1 cellular context compared by ENCODE assay signal in the genomic region with DNA sequence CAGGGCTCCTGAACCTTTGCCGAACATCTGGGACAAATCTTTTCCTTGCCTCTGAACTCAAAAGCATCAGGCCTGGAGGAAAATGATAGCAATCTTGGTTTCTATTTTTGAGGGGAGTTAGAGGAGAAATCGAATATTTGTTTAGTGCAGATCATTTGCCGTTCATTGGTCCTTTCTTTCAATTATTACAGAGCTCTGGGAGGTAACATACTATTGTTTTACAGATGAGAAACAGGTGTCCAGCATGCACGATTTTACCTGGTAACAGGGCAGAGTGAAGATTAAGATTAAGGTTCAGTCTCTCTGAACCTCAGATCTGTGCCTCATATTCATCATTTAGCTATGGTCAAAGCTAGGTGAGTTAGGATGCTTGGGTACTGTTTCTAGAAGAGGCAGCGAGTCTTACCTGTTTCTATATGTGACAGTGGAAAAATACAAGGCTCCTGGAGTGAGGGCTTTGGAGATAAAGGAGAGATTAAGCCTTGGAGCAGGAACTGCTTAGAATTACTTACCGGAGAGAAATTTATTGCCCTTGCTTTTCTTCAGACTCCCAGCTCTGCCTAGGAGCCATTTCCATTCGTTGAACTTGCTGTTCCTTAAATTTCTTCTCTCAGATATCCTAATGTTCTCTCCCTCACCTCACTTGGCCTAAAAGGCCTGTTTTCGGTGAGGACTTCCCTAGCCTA.
TF ChIP-seq lines count a peak whose summit lies in the region.

No MANE protein-coding gene starts in this region.

TF ChIP-seq in A549, 52 proteins besides CTCF, POLR2A, EP300 and RAD21 (continued from another document):
- TF ChIP-seq, protein P1, sequence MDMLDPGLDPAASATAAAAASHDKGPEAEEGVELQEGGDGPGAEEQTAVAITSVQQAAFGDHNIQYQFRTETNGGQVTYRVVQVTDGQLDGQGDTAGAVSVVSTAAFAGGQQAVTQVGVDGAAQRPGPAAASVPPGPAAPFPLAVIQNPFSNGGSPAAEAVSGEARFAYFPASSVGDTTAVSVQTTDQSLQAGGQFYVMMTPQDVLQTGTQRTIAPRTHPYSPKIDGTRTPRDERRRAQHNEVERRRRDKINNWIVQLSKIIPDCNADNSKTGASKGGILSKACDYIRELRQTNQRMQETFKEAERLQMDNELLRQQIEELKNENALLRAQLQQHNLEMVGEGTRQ (IDR thresholded peaks at IDR 0.05) = no peak
